In the genomic region with DNA sequence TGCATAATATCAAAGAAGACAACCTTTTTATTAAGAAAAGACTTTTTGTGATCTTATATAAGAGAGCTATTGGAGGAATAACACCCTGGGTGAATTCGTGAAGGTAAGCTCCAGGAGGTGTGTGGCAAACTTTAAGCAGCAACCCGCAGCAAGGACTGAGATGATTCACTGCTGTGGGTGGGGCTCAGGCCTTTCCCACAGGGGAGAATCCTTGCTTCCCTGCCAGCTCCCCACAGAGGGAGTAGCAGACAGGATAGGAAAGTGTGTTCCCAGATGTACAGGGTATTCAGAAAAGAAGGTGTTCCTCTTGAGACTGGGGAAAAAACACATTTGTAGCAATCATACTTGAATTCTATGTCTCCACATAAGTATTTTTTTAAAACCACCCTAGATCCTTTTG, we compare ENCODE assay signal across 15 cellular contexts. TPM values are rescaled to one million over a fixed set of nuclear protein-coding genes. Genes with fewer than 3 reads are reported as not detected.
DNase-seq lines count a peak whose midpoint lies in the region; ATAC-seq and TF ChIP-seq lines count a peak whose summit lies in the region.
"Had no signal": no experiment of that assay in that cellular context is flagged by ENCODE, and none has a peak within 500 bp of the region (broad histone marks: within the 10 kb centered on the region; RNA-seq: fewer than 3 reads in every experiment).

No MANE protein-coding gene starts in this region.

- no peak for TF ChIP-seq CTCF in cardiac fibroblast (IDR thresholded peaks at IDR 0.05; ENCODE audit: low read depth, low read length)

- ATAC-seq in HG03457 (IDR thresholded peaks at IDR 0.05; ENCODE audit: unreplicated experiment): no peak
- no peak for ATAC-seq in GM18520 (IDR thresholded peaks at IDR 0.05; ENCODE audit: unreplicated experiment)
- ATAC-seq: activated CD8-positive, alpha-beta T cell treated with anti-CD3 and anti-CD28 coated beads for 36 hours; naive thymus-derived CD4-positive, alpha-beta T cell; T-cell had no signal

- no peak overlapping the region for H3K4me3 ChIP-seq in cardiac fibroblast (replicated peaks in 1 of 2; ENCODE audit: low read depth in 2 of 2, low read length in 2 of 2)
- H3K4me3 ChIP-seq: spleen, uterus had no signal

- DNase-seq in EH (ENCODE audit: low read depth) (peak; percentile 76), NCI-H226 (peak; percentile 87), cardiac fibroblast (ENCODE audit: low read depth in 2 of 2) (peak; percentile 50 to 75), myocyte (ENCODE audit: low read depth) (peak; percentile 68), dedifferentiated amniotic fluid mesenchymal stem cell (ENCODE audit: extremely low spot score) (no peak)
- DNase-seq in activated CD4-positive, alpha-beta T cell treated with anti-CD3 and anti-CD28 coated beads for 1 hour: no peak
- DNase-seq: activated CD8-positive, alpha-beta T cell treated with anti-CD3 and anti-CD28 coated beads for 36 hours; COR-L47; naive thymus-derived CD4-positive, alpha-beta T cell; NCI-H1417; spleen; T-cell; uterus had no signal

RNA-seq across cellular contexts. Expression of gene NDUFA12, which starts 9.2 kb away (rescaled TPM):
- total RNA-seq in myocyte: 254 and 256 TPM in 2 replicates
- polyA plus RNA-seq in myocyte (2012): 137 TPM

Comparison
In these comparisons a context has a peak if more than half of its experiments do, and no peak if none do; other contexts are left out.
1. DNase-seq: peak in EH (single experiment), NCI-H226 (single experiment), cardiac fibroblast (2 of 2) and myocyte (single experiment); none in activated CD4-positive, alpha-beta T cell treated with anti-CD3 and anti-CD28 coated beads for 1 hour (single experiment) and dedifferentiated amniotic fluid mesenchymal stem cell (single experiment).